Comparison of ENCODE assay signal across 8 cellular contexts in the genomic region with DNA sequence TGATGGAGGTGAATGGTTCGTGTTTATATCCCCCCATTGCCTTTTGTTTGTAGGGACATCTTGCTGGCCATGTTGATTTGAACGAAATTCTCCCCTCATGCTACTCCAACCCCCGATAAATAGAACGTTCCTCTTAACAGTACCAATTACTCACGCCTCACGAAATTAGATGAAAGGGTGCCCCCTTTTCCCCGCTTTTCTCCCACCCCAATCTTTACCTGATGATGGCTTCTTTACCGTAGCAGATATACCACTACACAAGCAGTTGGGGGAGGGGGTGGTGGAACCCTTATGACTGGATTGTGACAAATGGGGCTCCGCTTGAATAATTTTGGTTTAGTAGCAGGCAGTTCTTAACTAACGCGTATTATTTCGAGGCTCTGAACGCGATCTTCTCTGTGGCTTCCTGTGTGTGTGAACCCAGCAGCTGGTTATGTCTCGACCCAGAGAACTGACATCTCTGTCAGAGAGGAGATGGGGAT. TPM values are rescaled to one million over a fixed set of nuclear protein-coding genes. Genes with fewer than 3 reads are reported as not detected.
DNase-seq lines count a peak whose midpoint lies in the region.

No MANE protein-coding gene starts in this region.

- no peak overlapping the region for H2BK5ac ChIP-seq in mesenchymal stem cell (ENCODE audit: low read depth, low read length, poor library complexity, severe bottlenecking)

- peaks cover 61% of the 10 kb centered on the region for H3K79me2 ChIP-seq in GM23248 (ENCODE audit: insufficient read depth)

- no peak overlapping the region for H2AK5ac ChIP-seq in mesenchymal stem cell (ENCODE audit: low read length, severe bottlenecking)

- H3K36me3 Mint-ChIP-seq in activated CD4-positive, alpha-beta T cell treated with anti-CD3 and anti-CD28 coated beads, Interleukin-2, amount 10 ng/mL, durations not matched to agents 24 days and 14 days (ENCODE audit: low read depth), result peaks cover 6% of the 10 kb centered on the region

- H3K4ac ChIP-seq in mesenchymal stem cell (ENCODE audit: low read depth in 1 of 2, low read length in 2 of 2), result no peak overlapping the region

- no peaks in the 10 kb centered on the region for H3K79me1 ChIP-seq in mesenchymal stem cell (replicated peaks; ENCODE audit: low read length, poor library complexity, severe bottlenecking)

- H4K8ac ChIP-seq in mesenchymal stem cell (ENCODE audit: low read length), result no peak overlapping the region

- peaks cover 8% of the 10 kb centered on the region for H3K9me3 Mint-ChIP-seq in activated CD4-positive, alpha-beta T cell treated with anti-CD3 and anti-CD28 coated beads, Interleukin-2, amount 10 ng/mL, durations not matched to agents 24 days and 14 days

- no peak overlapping the region for H2BK15ac ChIP-seq in mesenchymal stem cell (ENCODE audit: low read depth, poor library complexity, severe bottlenecking)

- no peaks in the 10 kb centered on the region for H3K9me2 ChIP-seq in GM23248 (ENCODE audit: insufficient read depth)

- H3K36me3 ChIP-seq in GM23248 (ENCODE audit: low read depth) (no peaks in the 10 kb centered on the region), duodenal mucosa (ENCODE audit: control insufficient read depth in 1 of 2, insufficient read depth in 2 of 2, low read length in 2 of 2) (peaks cover 0 to 2% of the 10 kb centered on the region in 2 donors), mesenchymal stem cell (ENCODE audit: control insufficient read depth in 1 of 2, insufficient read depth in 2 of 2, low read depth in 1 of 2, low read length in 2 of 2) (no peaks in the 10 kb centered on the region)

- intact Hi-C loops in activated CD4-positive, alpha-beta T cell treated with anti-CD3 and anti-CD28 coated beads, Interleukin-2, amount 10 ng/mL, durations not matched to agents 24 days and 14 days (cut with micrococcal nuclease), result loop anchor here (10.0 kb wide), 4 partner anchors 60 to 530 kb away; a partner anchor contains a TSS

- DNase-seq in Daoy (ENCODE audit: low read depth), result peak; percentile 51
- DNase-seq in GM23248, result peak; percentile 81
- DNase-seq in NCI-H1694 treated with DMSO at 0.1 percent for 48 hours (lab: John Stamatoyannopoulos, UW), result peak; percentile 53
- DNase-seq in activated CD4-positive, alpha-beta T cell treated with anti-CD3 and anti-CD28 coated beads, Interleukin-2, amount 10 ng/mL, durations not matched to agents 24 days and 14 days, result peak; percentile 85
- peak; percentile 63 for DNase-seq in mesenchymal stem cell
- peak; percentile 7 for DNase-seq in stimulated activated CD8-positive, alpha-beta memory T cell treated with anti-CD3 and anti-CD28 coated beads, Interleukin-15, amount 100 ng/mL, for 24 hours (ENCODE audit: low read depth)
- no peak for DNase-seq in D341Med (ENCODE audit: low spot score)

- H3K27me3 Mint-ChIP-seq in activated CD4-positive, alpha-beta T cell treated with anti-CD3 and anti-CD28 coated beads, Interleukin-2, amount 10 ng/mL, durations not matched to agents 24 days and 14 days, result peaks cover 2% of the 10 kb centered on the region

- no peak overlapping the region for H3K23ac ChIP-seq in mesenchymal stem cell (ENCODE audit: low read length in 2 of 2)

- 0 out of 2 replicates have a peak, but pooled peaks cover 4% of the 10 kb centered on the region for H3F3A ChIP-seq in GM23248 (ENCODE audit: insufficient read depth)

- H2AFZ ChIP-seq in GM23248, result peak overlapping the region; percentile 84
- H2AFZ ChIP-seq in mesenchymal stem cell (ENCODE audit: low read depth, low read length), result no peak overlapping the region

- no peak overlapping the region for H2BK120ac ChIP-seq in mesenchymal stem cell (ENCODE audit: low read depth, low read length)

- no peak overlapping the region for H4K91ac ChIP-seq in mesenchymal stem cell (ENCODE audit: low read length)

- H3K9ac ChIP-seq in GM23248 (peak overlapping the region; percentile 92), duodenal mucosa (ENCODE audit: low read depth in 1 of 2, low read length in 2 of 2) (peak overlapping the region; percentile 82 to 89), mesenchymal stem cell (ENCODE audit: low read length) (peak overlapping the region; percentile 95)

- peak overlapping the region; percentile 94 for H3K27ac Mint-ChIP-seq in activated CD4-positive, alpha-beta T cell treated with anti-CD3 and anti-CD28 coated beads, Interleukin-2, amount 10 ng/mL, durations not matched to agents 24 days and 14 days

- no peak overlapping the region for H3K14ac ChIP-seq in mesenchymal stem cell (ENCODE audit: low read length in 2 of 2)

- peak overlapping the region in 1 of 2 experiments; percentile 16 for H3K18ac ChIP-seq in mesenchymal stem cell (ENCODE audit: low read depth in 1 of 2, low read length in 2 of 2)

- H3K4me3 Mint-ChIP-seq in activated CD4-positive, alpha-beta T cell treated with anti-CD3 and anti-CD28 coated beads, Interleukin-2, amount 10 ng/mL, durations not matched to agents 24 days and 14 days, result peak overlapping the region; percentile 93

- H3K4me3 ChIP-seq in GM23248 (peak overlapping the region; percentile 91), duodenal mucosa (ENCODE audit: low read depth in 1 of 2, low read length in 2 of 2) (peak overlapping the region; percentile 89 to 95), mesenchymal stem cell (ENCODE audit: insufficient read depth in 1 of 2, low read depth in 1 of 2, low read length in 2 of 2) (peak overlapping the region; percentile 81 to 99)

- 0 to 2% methylated on average over 15 of the region's 15 CpGs for WGBS in GM23248 (ENCODE audit: low coverage in 1 of 2, low lambda C conversion rate in 2 of 2, missing lambda C conversion rate in 2 of 2), 2 experiments
- WGBS in mesenchymal stem cell, result 0% methylated on average over 11 of the region's 15 CpGs

- in situ Hi-C loops in GM23248 (cut with MboI), result no loop called here

- peak overlapping the region; percentile 97 for H3K4me2 ChIP-seq in GM23248 (ENCODE audit: unreplicated experiment)
- H3K4me2 ChIP-seq in mesenchymal stem cell (ENCODE audit: low read length, poor library complexity, severe bottlenecking), result peak overlapping the region; percentile 86

- no peak overlapping the region for H2BK12ac ChIP-seq in mesenchymal stem cell (ENCODE audit: low read length in 2 of 2)

- H4K20me1 ChIP-seq in GM23248 (ENCODE audit: insufficient read depth), result peaks cover 27% of the 10 kb centered on the region; the same call in 1 of the 2 replicates

- peaks cover 33% of the 10 kb centered on the region for H3K4me1 Mint-ChIP-seq in activated CD4-positive, alpha-beta T cell treated with anti-CD3 and anti-CD28 coated beads, Interleukin-2, amount 10 ng/mL, durations not matched to agents 24 days and 14 days

- H3K9me3 ChIP-seq in GM23248 (ENCODE audit: low read depth) (no peaks in the 10 kb centered on the region), duodenal mucosa (ENCODE audit: control insufficient read depth in 1 of 2, low read length in 2 of 2) (no peaks in the 10 kb centered on the region), mesenchymal stem cell (ENCODE audit: control insufficient read depth, low read length) (no peaks in the 10 kb centered on the region)

- H3K27me3 ChIP-seq in GM23248 (replicated peaks; ENCODE audit: insufficient read depth) (no peaks in the 10 kb centered on the region), duodenal mucosa (ENCODE audit: control insufficient read depth in 1 of 2, insufficient read depth in 2 of 2, low read length in 2 of 2) (no peaks in the 10 kb centered on the region), mesenchymal stem cell (ENCODE audit: control insufficient read depth in 1 of 2, insufficient read depth in 1 of 2, low read length in 2 of 2) (no peaks in the 10 kb centered on the region)

- H3K4me1 ChIP-seq in GM23248 (ENCODE audit: insufficient read depth), result peaks cover 19% of the 10 kb centered on the region
- peaks cover 14 to 24% of the 10 kb centered on the region in 2 donors for H3K4me1 ChIP-seq in duodenal mucosa (ENCODE audit: control insufficient read depth in 1 of 2, insufficient read depth in 2 of 2, low read length in 2 of 2)
- H3K4me1 ChIP-seq in mesenchymal stem cell (ENCODE audit: control insufficient read depth, insufficient read depth, low read depth, low read length), result peaks cover 2% of the 10 kb centered on the region

- H3K27ac ChIP-seq in GM23248, result peak overlapping the region; percentile 69
- no peak overlapping the region for H3K27ac ChIP-seq in duodenal mucosa (ENCODE audit: low read depth, low read length)
- peak overlapping the region; percentile 79 for H3K27ac ChIP-seq in mesenchymal stem cell (ENCODE audit: low read length, poor library complexity, severe bottlenecking)

RNA-seq across cellular contexts. Expression of a gene that starts 1.1 kb away (rescaled TPM):
- total RNA-seq in Daoy (2014; rRNA removed; shearing (Covaris generic)), result 14.9 and 25.6 TPM in 2 replicates
- 10.9 and 14.8 TPM in 2 replicates for total RNA-seq in GM23248 (2014; rRNA removed; shearing (Covaris generic))
- 32.3 and 34.4 TPM in 2 replicates for polyA plus RNA-seq in GM23248 (2016; fragmentation: Nextera tagmentation; extraction: Ambion mirVana)
- total RNA-seq in activated CD4-positive, alpha-beta T cell treated with anti-CD3 and anti-CD28 coated beads, Interleukin-2, amount 10 ng/mL, durations not matched to agents 24 days and 14 days, result 27.8 and 29.4 TPM in 2 replicates
- polyA plus RNA-seq in mesenchymal stem cell (2013, experiment 1 of 2), result 43.4 TPM
- 38.9 TPM for polyA plus RNA-seq in mesenchymal stem cell (2013, experiment 2 of 2)
